Comparison of ENCODE assay signal across 8 cellular contexts in genomic region chr22:43090130-43090789, GRCh38. TPM values are rescaled to one million over a fixed set of nuclear protein-coding genes. Genes with fewer than 3 reads are reported as not detected.
A peak's percentile ranks its signal among the peaks of the same experiment; 100 is the strongest.
DNase-seq lines count a peak whose midpoint lies in the region; ATAC-seq and TF ChIP-seq lines count a peak whose summit lies in the region.

No MANE protein-coding gene starts in this region.

- no peak overlapping the region for H3K27ac Mint-ChIP-seq in activated naive CD8-positive, alpha-beta T cell treated with anti-CD3 and anti-CD28 coated beads, Interleukin-2, amount 10 ng/mL, durations not matched to agents 7 days and 5 days

- no peaks in the 10 kb centered on the region for H3K36me3 ChIP-seq in heart right ventricle

- H3K4me3 ChIP-seq in heart right ventricle: peak overlapping the region in 2 of 10 donors; percentile 76 to 85

- intact Hi-C loops in heart right ventricle (cut with DNase I): loop anchor here in 2 of 10 donors (1.0 to 10.0 kb wide), 4 partner anchors 217 to 445 kb away; partner anchors contain the start of genes ATP5MGL (in 1 of the 2) and CYB5R3 (in 1 of the 2)

- 44 to 54% methylated on average over 6 of the region's 6 CpGs for WGBS in heart right ventricle, 2 donors

- POLR2A ChIA-PET in activated naive CD8-positive, alpha-beta T cell treated with anti-CD3 and anti-CD28 coated beads, Interleukin-2, amount 10 ng/mL, durations not matched to agents 7 days and 5 days (lab: Charles Lee): interaction anchor here (0.6 to 1.9 kb wide), 2 partner anchors 475 to 476 kb away, joined by 3 to 4 read pairs; partner anchors contain the start of gene POLDIP3

- peak overlapping the region; percentile 69 for H3K4me3 Mint-ChIP-seq in activated naive CD8-positive, alpha-beta T cell treated with anti-CD3 and anti-CD28 coated beads, Interleukin-2, amount 10 ng/mL, durations not matched to agents 7 days and 5 days

- peak in 8 of 9 donors; percentile 15 to 61 (median 48) for TF ChIP-seq CTCF in heart right ventricle (IDR thresholded peaks at IDR 0.05)

- H3K36me3 Mint-ChIP-seq in activated naive CD8-positive, alpha-beta T cell treated with anti-CD3 and anti-CD28 coated beads, Interleukin-2, amount 10 ng/mL, durations not matched to agents 7 days and 5 days: peaks cover 5% of the 10 kb centered on the region

- H3K27me3 Mint-ChIP-seq in activated naive CD8-positive, alpha-beta T cell treated with anti-CD3 and anti-CD28 coated beads, Interleukin-2, amount 10 ng/mL, durations not matched to agents 7 days and 5 days: peaks cover 2% of the 10 kb centered on the region

- DNase-seq in EH (ENCODE audit: low read depth) (peak; percentile 91), Kasumi-1 (lab: John Stamatoyannopoulos, UW) (peak; percentile 97 to 98), heart right ventricle (peak in 1 of 2 donors; percentile 62), retina (peak; percentile 57)
- DNase-seq in activated naive CD8-positive, alpha-beta T cell treated with anti-CD3 and anti-CD28 coated beads, Interleukin-2, amount 10 ng/mL, durations not matched to agents 7 days and 5 days: peak; percentile 42

- peak overlapping the region in 6 of 10 donors; percentile 12 to 83 (median 68) for H3K27ac ChIP-seq in heart right ventricle

- H3K4me1 Mint-ChIP-seq in activated naive CD8-positive, alpha-beta T cell treated with anti-CD3 and anti-CD28 coated beads, Interleukin-2, amount 10 ng/mL, durations not matched to agents 7 days and 5 days: peaks cover 18% of the 10 kb centered on the region

- ATAC-seq in activated naive CD8-positive, alpha-beta T cell treated with anti-CD3 and anti-CD28 coated beads, Interleukin-2, amount 10 ng/mL, durations not matched to agents 7 days and 5 days (ENCODE audit: low read depth): peak; percentile 31
- ATAC-seq in heart right ventricle: peak; percentile 5 to 79 (median 50)
- ATAC-seq in GM21723 (IDR thresholded peaks at IDR 0.05; ENCODE audit: unreplicated experiment): no peak
- ATAC-seq in GM19397 (IDR thresholded peaks at IDR 0.05; ENCODE audit: unreplicated experiment): no peak

- TF ChIP-seq POLR2A in Raji (IDR thresholded peaks at IDR 0.05; ENCODE audit: insufficient read depth, low read depth, low read length): 0 out of 2 replicates have a peak, but pooled peaks have one; percentile 13

- H3K9me3 ChIP-seq in heart right ventricle: no peaks in the 10 kb centered on the region

- no peaks in the 10 kb centered on the region for H3K9me3 Mint-ChIP-seq in activated naive CD8-positive, alpha-beta T cell treated with anti-CD3 and anti-CD28 coated beads, Interleukin-2, amount 10 ng/mL, durations not matched to agents 7 days and 5 days

- no peaks in the 10 kb centered on the region for H3K27me3 ChIP-seq in heart right ventricle

- H3K4me1 ChIP-seq in heart right ventricle: peaks cover 0 to 46% (median 15%) of the 10 kb centered on the region in 9 donors

RNA-seq across cellular contexts. Expression of gene TTLL1, which starts 1.1 kb away (rescaled TPM):
- total RNA-seq in activated naive CD8-positive, alpha-beta T cell treated with anti-CD3 and anti-CD28 coated beads, Interleukin-2, amount 10 ng/mL, durations not matched to agents 7 days and 5 days: 10 to 100 TPM in 1 of 2 experiments, 1 to 10 TPM in 1; 9.1 to 10.7 TPM
- 10 to 100 TPM in 7 of 10 donors, 1 to 10 TPM in 3; 7.2 to 14.5 (median 11.0) TPM for total RNA-seq in heart right ventricle
- polyA plus RNA-seq in heart right ventricle: 1 to 10 TPM; 4.5 to 5.7 TPM

RNA-seq across cellular contexts. Expression of gene BIK, which starts 20.3 kb away (rescaled TPM):
- 1 to 10 TPM in 1 of 2 experiments, under 1 TPM in 1; 0.64 to 1.8 TPM for total RNA-seq in activated naive CD8-positive, alpha-beta T cell treated with anti-CD3 and anti-CD28 coated beads, Interleukin-2, amount 10 ng/mL, durations not matched to agents 7 days and 5 days
- total RNA-seq in heart right ventricle: under 1 TPM in 5 of 10 donors, not detected in 5; 0.32 to 0.81 (median 0.57) TPM
- polyA plus RNA-seq in heart right ventricle: under 1 TPM; 0.28 to 0.88 TPM

RNA-seq across cellular contexts. Expression of gene MCAT, which starts 52.9 kb away (rescaled TPM):
- 1 to 10 TPM; 8.1 to 9.5 TPM for total RNA-seq in activated naive CD8-positive, alpha-beta T cell treated with anti-CD3 and anti-CD28 coated beads, Interleukin-2, amount 10 ng/mL, durations not matched to agents 7 days and 5 days
- total RNA-seq in heart right ventricle: 10 to 100 TPM; 12.8 to 18.2 (median 15.2) TPM
- 10 to 100 TPM; 17.6 to 33.4 TPM for polyA plus RNA-seq in heart right ventricle

Comparison
In these comparisons a context has a peak if more than half of its experiments do, and no peak if none do; other contexts are left out.
1. ATAC-seq: peak in activated naive CD8-positive, alpha-beta T cell treated with anti-CD3 and anti-CD28 coated beads, Interleukin-2, amount 10 ng/mL, durations not matched to agents 7 days and 5 days (single experiment) and heart right ventricle (8 of 8); none in GM21723 (single experiment) and GM19397 (single experiment).